In the genomic region with DNA sequence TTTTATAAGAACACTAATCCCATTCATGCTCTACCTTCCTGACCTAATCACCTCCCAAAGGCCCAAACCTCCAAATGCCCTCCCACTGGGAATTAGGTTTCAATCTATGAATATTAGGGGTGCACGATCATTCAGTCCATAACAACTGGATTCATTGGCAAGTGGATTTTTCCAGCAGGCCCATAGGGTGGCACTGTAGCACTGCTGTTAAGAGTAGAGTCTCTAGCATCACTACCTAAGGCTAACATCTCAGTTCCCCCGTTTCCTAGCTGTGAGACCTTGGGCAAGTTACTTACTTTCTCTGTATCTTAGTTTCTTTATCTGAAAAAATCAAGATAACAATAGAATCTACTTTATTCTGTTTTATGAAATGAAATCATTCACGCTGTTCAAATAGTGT, we compare ENCODE assay signal across 1 cellular context.
TF ChIP-seq lines count a peak whose summit lies in the region.

No MANE protein-coding gene starts in this region.

TF ChIP-seq in HepG2, 621 proteins besides CTCF, POLR2A, EP300 and RAD21 (continued from another document):
- TF ChIP-seq, protein P1, sequence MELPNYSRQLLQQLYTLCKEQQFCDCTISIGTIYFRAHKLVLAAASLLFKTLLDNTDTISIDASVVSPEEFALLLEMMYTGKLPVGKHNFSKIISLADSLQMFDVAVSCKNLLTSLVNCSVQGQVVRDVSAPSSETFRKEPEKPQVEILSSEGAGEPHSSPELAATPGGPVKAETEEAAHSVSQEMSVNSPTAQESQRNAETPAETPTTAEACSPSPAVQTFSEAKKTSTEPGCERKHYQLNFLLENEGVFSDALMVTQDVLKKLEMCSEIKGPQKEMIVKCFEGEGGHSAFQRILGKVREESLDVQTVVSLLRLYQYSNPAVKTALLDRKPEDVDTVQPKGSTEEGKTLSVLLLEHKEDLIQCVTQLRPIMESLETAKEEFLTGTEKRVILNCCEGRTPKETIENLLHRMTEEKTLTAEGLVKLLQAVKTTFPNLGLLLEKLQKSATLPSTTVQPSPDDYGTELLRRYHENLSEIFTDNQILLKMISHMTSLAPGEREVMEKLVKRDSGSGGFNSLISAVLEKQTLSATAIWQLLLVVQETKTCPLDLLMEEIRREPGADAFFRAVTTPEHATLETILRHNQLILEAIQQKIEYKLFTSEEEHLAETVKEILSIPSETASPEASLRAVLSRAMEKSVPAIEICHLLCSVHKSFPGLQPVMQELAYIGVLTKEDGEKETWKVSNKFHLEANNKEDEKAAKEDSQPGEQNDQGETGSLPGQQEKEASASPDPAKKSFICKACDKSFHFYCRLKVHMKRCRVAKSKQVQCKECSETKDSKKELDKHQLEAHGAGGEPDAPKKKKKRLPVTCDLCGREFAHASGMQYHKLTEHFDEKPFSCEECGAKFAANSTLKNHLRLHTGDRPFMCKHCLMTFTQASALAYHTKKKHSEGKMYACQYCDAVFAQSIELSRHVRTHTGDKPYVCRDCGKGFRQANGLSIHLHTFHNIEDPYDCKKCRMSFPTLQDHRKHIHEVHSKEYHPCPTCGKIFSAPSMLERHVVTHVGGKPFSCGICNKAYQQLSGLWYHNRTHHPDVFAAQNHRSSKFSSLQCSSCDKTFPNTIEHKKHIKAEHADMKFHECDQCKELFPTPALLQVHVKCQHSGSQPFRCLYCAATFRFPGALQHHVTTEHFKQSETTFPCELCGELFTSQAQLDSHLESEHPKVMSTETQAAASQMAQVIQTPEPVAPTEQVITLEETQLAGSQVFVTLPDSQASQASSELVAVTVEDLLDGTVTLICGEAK (IDR thresholded peaks at IDR 0.05) = no peak
- TF ChIP-seq, protein P1 (CRISPR knock-in tag; IDR thresholded peaks at IDR 0.05) = no peak
- TF ChIP-seq SMC3 (IDR thresholded peaks at IDR 0.05; ENCODE audit: low read length) = 0 out of 2 replicates have a peak, but pooled peaks have one; percentile 6
- no peak for TF ChIP-seq HDAC1 (CRISPR knock-in tag; IDR thresholded peaks at IDR 0.05)
- TF ChIP-seq SIN3B (IDR thresholded peaks at IDR 0.05; ENCODE audit: low read length) = no peak
- peak; percentile 70 for TF ChIP-seq STAG1 (CRISPR knock-in tag; IDR thresholded peaks at IDR 0.05)
- no peak for TF ChIP-seq KDM1A (CRISPR knock-in tag; IDR thresholded peaks at IDR 0.05)
